18 cellular contexts compared by ENCODE assay signal in the genomic region with DNA sequence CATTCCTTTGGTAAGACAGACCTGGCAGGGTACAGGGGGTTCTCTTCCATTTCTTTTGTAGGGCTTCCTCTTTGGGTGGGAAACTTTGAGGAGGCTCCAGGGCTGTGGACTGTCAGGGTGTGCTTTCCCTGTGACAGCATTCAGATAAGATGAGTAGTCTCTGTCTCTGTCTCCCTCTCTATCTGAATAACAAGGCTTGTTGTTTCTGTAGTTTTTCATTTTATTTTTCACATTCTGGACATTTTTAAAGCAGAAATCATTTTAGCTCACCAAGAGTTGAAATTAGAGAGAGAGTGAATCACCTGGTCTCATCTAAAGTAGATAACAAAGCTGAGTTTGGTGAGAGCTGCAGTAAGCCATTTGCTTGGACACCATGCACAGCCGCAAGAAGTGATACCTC.
DNase-seq lines count a peak whose midpoint lies in the region; ATAC-seq, FAIRE-seq and TF ChIP-seq lines count a peak whose summit lies in the region.
"Had no signal": no experiment of that assay in that cellular context is flagged by ENCODE, and none has a peak within 500 bp of the region (broad histone marks: within the 10 kb centered on the region; RNA-seq: fewer than 3 reads in every experiment).

No MANE protein-coding gene starts in this region.

- no peak for TF ChIP-seq RAD21 in A549 (conservative IDR thresholded peaks at IDR 0.05 in 1 of 2, IDR thresholded peaks at IDR 0.05 in 1 of 2)
- no peak for TF ChIP-seq RAD21 in SK-N-SH (IDR thresholded peaks at IDR 0.05; ENCODE audit: low read length)

- TF ChIP-seq CTCF in A549 (IDR thresholded peaks at IDR 0.05) (no peak), SK-N-SH (IDR thresholded peaks at IDR 0.05) (no peak), adrenal gland (IDR thresholded peaks at IDR 0.05) (no peak), body of pancreas (IDR thresholded peaks at IDR 0.05) (no peak)

- DNase-seq in A549 (ENCODE audit: low read depth in 1 of 2, low spot score in 1 of 2) (no peak), SK-N-SH (no peak), left ventricle myocardium superior (no peak), adrenal gland (no peak), body of pancreas (no peak), superior temporal gyrus (ENCODE audit: extremely low spot score) (no peak)
- no peak for DNase-seq in activated CD4-positive, alpha-beta memory T cell treated with anti-CD3 and anti-CD28 coated beads for 36 hours
- DNase-seq: effector memory CD4-positive, alpha-beta T cell; NCI-H1417 treated with DMSO at 0.1 percent for 48 hours; spleen; stimulated activated naive CD8-positive, alpha-beta T cell treated with anti-CD3 and anti-CD28 coated beads, Interleukin-15, amount 100 ng/mL, for 72 hours; SW 1271 had no signal

- H3K27me3 ChIP-seq in SK-N-SH (ENCODE audit: insufficient read depth) (no peaks in the 10 kb centered on the region), rectal smooth muscle tissue (ENCODE audit: control insufficient read depth, insufficient read depth, low read length) (no peaks in the 10 kb centered on the region), adrenal gland (no peaks in the 10 kb centered on the region), body of pancreas (no peaks in the 10 kb centered on the region)

- FAIRE-seq in A549 (lab: Jason Lieb, UNC), result no peak
- FAIRE-seq: GM12891 had no signal

- POLR2A ChIA-PET in A549 (lab: Yijun Ruan, JAX), result no interaction called here
- POLR2A ChIA-PET in SK-N-SH (lab: Yijun Ruan, JAX), result interaction anchor here (1.0 kb wide), 1 partner anchor 16 kb away, joined by 3 read pairs; no protein-coding TSS in a partner anchor
- POLR2A ChIA-PET in activated CD4-positive, alpha-beta memory T cell treated with anti-CD3 and anti-CD28 coated beads for 36 hours (lab: Charles Lee), result no interaction called here

- WGBS in A549 (ENCODE audit: missing lambda C conversion rate), result 88% methylated on average over 1 of the region's 1 CpG
- 78% methylated on average over 1 of the region's 1 CpG for WGBS in SK-N-SH (ENCODE audit: low lambda C conversion rate)
- 72 to 85% (median 76%) methylated on average over 1 of the region's 1 CpG for WGBS in adrenal gland, 4 donors
- 70% methylated on average over 1 of the region's 1 CpG for WGBS in body of pancreas, 2 donors

- H3K27ac ChIP-seq in A549, result peak overlapping the region; percentile 67 to 87; a peak in 5 of 6 replicates
- peak overlapping the region; percentile 82 to 98; a peak in 3 of 4 replicates for H3K27ac ChIP-seq in SK-N-SH (ENCODE audit: low read depth in 2 of 2, low read length in 1 of 2)
- H3K27ac ChIP-seq in rectal smooth muscle tissue (ENCODE audit: low read depth, low read length), result peak overlapping the region; percentile 82
- H3K27ac ChIP-seq in adrenal gland, result peak overlapping the region in 2 of 5 donors; percentile 57 to 89
- peak overlapping the region in 1 of 4 donors; percentile 57 for H3K27ac ChIP-seq in body of pancreas
- H3K27ac ChIP-seq: HL-60, neutrophil had no signal

- TF ChIP-seq POLR2A in A549 (IDR thresholded peaks at IDR 0.05; ENCODE audit: low read length) (no peak), adrenal gland (IDR thresholded peaks at IDR 0.05) (no peak), body of pancreas (IDR thresholded peaks at IDR 0.05) (no peak)

- H3K36me3 ChIP-seq in SK-N-SH (replicated peaks in 1 of 2; ENCODE audit: control insufficient read depth in 1 of 2, insufficient read depth in 2 of 2, low read length in 1 of 2) (no peaks in the 10 kb centered on the region), rectal smooth muscle tissue (ENCODE audit: control insufficient read depth, insufficient read depth, low read length) (no peaks in the 10 kb centered on the region), adrenal gland (replicated peaks in 1 of 2) (no peaks in the 10 kb centered on the region), body of pancreas (replicated peaks in 1 of 2; ENCODE audit: insufficient read depth in 1 of 2, low read depth in 2 of 2) (no peaks in the 10 kb centered on the region)
- H3K36me3 ChIP-seq: neutrophil, spleen had no signal

- H3K4me1 Mint-ChIP-seq in activated CD4-positive, alpha-beta memory T cell treated with anti-CD3 and anti-CD28 coated beads for 36 hours (ENCODE audit: low read depth), result peaks cover 13% of the 10 kb centered on the region
- H3K4me1 Mint-ChIP-seq: activated T-helper 17 cell treated with anti-CD3 and anti-CD28 coated beads, Interleukin-2, amount 50 U/mL, for 72 hours; stimulated activated naive CD8-positive, alpha-beta T cell treated with anti-CD3 and anti-CD28 coated beads, Interleukin-15, amount 100 ng/mL, for 72 hours had no signal

- H3K4me1 ChIP-seq in A549 (peaks cover 25% of the 10 kb centered on the region), SK-N-SH (ENCODE audit: control insufficient read depth in 1 of 2, insufficient read depth in 2 of 2, low read depth in 1 of 2, low read length in 1 of 2) (peaks cover 17 to 26% of the 10 kb centered on the region in 2 experiments; a peak in 3 of 4 replicates), rectal smooth muscle tissue (ENCODE audit: control insufficient read depth, insufficient read depth, low read length) (peaks cover 20% of the 10 kb centered on the region), adrenal gland (replicated peaks in 1 of 2) (peaks cover 11 to 30% of the 10 kb centered on the region in 2 donors), body of pancreas (peaks cover 26% of the 10 kb centered on the region)

- H2AFZ ChIP-seq in SK-N-SH (ENCODE audit: low read depth), result 0 out of 2 replicates have a peak overlapping the region, but pooled peaks have one; percentile 4

- H3K27ac Mint-ChIP-seq in activated CD4-positive, alpha-beta memory T cell treated with anti-CD3 and anti-CD28 coated beads for 36 hours, result no peak overlapping the region
- H3K27ac Mint-ChIP-seq: activated T-helper 17 cell treated with anti-CD3 and anti-CD28 coated beads, Interleukin-2, amount 50 U/mL, for 72 hours; CD8-positive, alpha-beta T cell had no signal

- no peaks in the 10 kb centered on the region for H4K20me1 ChIP-seq in SK-N-SH (ENCODE audit: insufficient read depth)

- intact Hi-C loops in left ventricle myocardium superior (cut with micrococcal nuclease) (no loop called here), adrenal gland (cut with DNase I) (no loop called here), body of pancreas (cut with DNase I) (no loop called here)
- intact Hi-C loops in activated CD4-positive, alpha-beta memory T cell treated with anti-CD3 and anti-CD28 coated beads for 36 hours (cut with micrococcal nuclease), result no loop called here

- H3K9me3 ChIP-seq in A549, result no peaks in the 10 kb centered on the region
- no peaks in the 10 kb centered on the region for H3K9me3 ChIP-seq in SK-N-SH
- H3K9me3 ChIP-seq in adrenal gland (replicated peaks in 1 of 3), result no peaks in the 10 kb centered on the region
- H3K9me3 ChIP-seq in body of pancreas, result no peaks in the 10 kb centered on the region
- H3K9me3 ChIP-seq: neutrophil, spleen had no signal

- H3K4me3 ChIP-seq in A549 (no peak overlapping the region), SK-N-SH (ENCODE audit: low read depth in 2 of 2, low read length in 1 of 2) (no peak overlapping the region), rectal smooth muscle tissue (ENCODE audit: low read length) (no peak overlapping the region), adrenal gland (no peak overlapping the region), body of pancreas (no peak overlapping the region)
- H3K4me3 ChIP-seq: spleen had no signal

- TF ChIP-seq EP300 in A549 (IDR thresholded peaks at IDR 0.05), result no peak
- TF ChIP-seq EP300 in SK-N-SH (IDR thresholded peaks at IDR 0.05; ENCODE audit: borderline replicate concordance in 1 of 2, low read depth in 1 of 2, low read length in 1 of 2), result peak in 1 of 2 experiments; percentile 52; a peak in 1 of 4 replicates

- H3F3A ChIP-seq in SK-N-SH (replicated peaks; ENCODE audit: insufficient read depth), result peaks cover 35% of the 10 kb centered on the region

- H3K27me3 Mint-ChIP-seq in activated CD4-positive, alpha-beta memory T cell treated with anti-CD3 and anti-CD28 coated beads for 36 hours, result peaks cover 10% of the 10 kb centered on the region

- no peaks in the 10 kb centered on the region for H3K9me3 Mint-ChIP-seq in activated CD4-positive, alpha-beta memory T cell treated with anti-CD3 and anti-CD28 coated beads for 36 hours
- H3K9me3 Mint-ChIP-seq: activated T-helper 17 cell treated with anti-CD3 and anti-CD28 coated beads, Interleukin-2, amount 50 U/mL, for 72 hours; CD8-positive, alpha-beta T cell; stimulated activated naive CD8-positive, alpha-beta T cell treated with anti-CD3 and anti-CD28 coated beads, Interleukin-15, amount 100 ng/mL, for 72 hours had no signal

- no peaks in the 10 kb centered on the region for H3K9me2 ChIP-seq in SK-N-SH

- no peaks in the 10 kb centered on the region for H3K79me2 ChIP-seq in SK-N-SH (ENCODE audit: insufficient read depth)

- CTCF ChIA-PET in A549 (lab: Yijun Ruan, JAX), result interaction anchor here (1.1 to 2.4 kb wide), 4 partner anchors 10 to 106 kb away, joined by 3 to 11 read pairs (median 4); no protein-coding TSS in a partner anchor
- CTCF ChIA-PET in SK-N-SH (lab: Yijun Ruan, JAX), result interaction anchor here (0.8 to 3.9 kb wide), 3 partner anchors 58 to 106 kb away, joined by 3 to 13 read pairs (median 4); no protein-coding TSS in a partner anchor
- CTCF ChIA-PET in activated CD4-positive, alpha-beta memory T cell treated with anti-CD3 and anti-CD28 coated beads for 36 hours (lab: Charles Lee), result no interaction called here

- H3K4me3 Mint-ChIP-seq in activated CD4-positive, alpha-beta memory T cell treated with anti-CD3 and anti-CD28 coated beads for 36 hours, result no peak overlapping the region
- H3K4me3 Mint-ChIP-seq: activated T-helper 17 cell treated with anti-CD3 and anti-CD28 coated beads, Interleukin-2, amount 50 U/mL, for 72 hours; CD8-positive, alpha-beta T cell; stimulated activated naive CD8-positive, alpha-beta T cell treated with anti-CD3 and anti-CD28 coated beads, Interleukin-15, amount 100 ng/mL, for 72 hours had no signal

- H3K9ac ChIP-seq in SK-N-SH (peak overlapping the region; percentile 77), rectal smooth muscle tissue (ENCODE audit: low read length) (no peak overlapping the region)

- peak overlapping the region; percentile 64; the same call in 2 of the 3 replicates for H3K4me2 ChIP-seq in A549
- peak overlapping the region; percentile 66 for H3K4me2 ChIP-seq in SK-N-SH

- no peaks in the 10 kb centered on the region for H3K36me3 Mint-ChIP-seq in activated CD4-positive, alpha-beta memory T cell treated with anti-CD3 and anti-CD28 coated beads for 36 hours
- H3K36me3 Mint-ChIP-seq: CD8-positive, alpha-beta T cell had no signal

- peak in 1 of 2 experiments; percentile 49; a peak in 3 of 6 replicates for ATAC-seq in A549
- peak; percentile 5 for ATAC-seq in left ventricle myocardium superior
- no peak for ATAC-seq in body of pancreas
- ATAC-seq: activated T-helper 17 cell treated with anti-CD3 and anti-CD28 coated beads, Interleukin-2, amount 50 U/mL, for 72 hours; CD8-positive, alpha-beta T cell; stimulated activated naive CD8-positive, alpha-beta T cell treated with anti-CD3 and anti-CD28 coated beads, Interleukin-15, amount 100 ng/mL, for 72 hours had no signal

TF ChIP-seq in A549, 52 proteins besides CTCF, POLR2A, EP300 and RAD21 (continues in another document):
- TF ChIP-seq RNF2 (IDR thresholded peaks at IDR 0.05; ENCODE audit: borderline replicate concordance, low read depth), result no peak

TF ChIP-seq in SK-N-SH, 30 proteins besides CTCF, POLR2A, EP300 and RAD21 (continues in another document):
- peak; percentile 48; the same call in 1 of the 2 replicates for TF ChIP-seq JUND (IDR thresholded peaks at IDR 0.05)

Comparison
In these comparisons a context has a peak if more than half of its experiments do, and no peak if none do; other contexts are left out.
1. Of the 12 proteins assayed by ChIP-seq in both A549 and SK-N-SH: peak only in A549: none; only in SK-N-SH: FOSL2; in both: none; in neither: 10; mixed calls (peak in some experiments, not most) for 1.